In the genomic region with DNA sequence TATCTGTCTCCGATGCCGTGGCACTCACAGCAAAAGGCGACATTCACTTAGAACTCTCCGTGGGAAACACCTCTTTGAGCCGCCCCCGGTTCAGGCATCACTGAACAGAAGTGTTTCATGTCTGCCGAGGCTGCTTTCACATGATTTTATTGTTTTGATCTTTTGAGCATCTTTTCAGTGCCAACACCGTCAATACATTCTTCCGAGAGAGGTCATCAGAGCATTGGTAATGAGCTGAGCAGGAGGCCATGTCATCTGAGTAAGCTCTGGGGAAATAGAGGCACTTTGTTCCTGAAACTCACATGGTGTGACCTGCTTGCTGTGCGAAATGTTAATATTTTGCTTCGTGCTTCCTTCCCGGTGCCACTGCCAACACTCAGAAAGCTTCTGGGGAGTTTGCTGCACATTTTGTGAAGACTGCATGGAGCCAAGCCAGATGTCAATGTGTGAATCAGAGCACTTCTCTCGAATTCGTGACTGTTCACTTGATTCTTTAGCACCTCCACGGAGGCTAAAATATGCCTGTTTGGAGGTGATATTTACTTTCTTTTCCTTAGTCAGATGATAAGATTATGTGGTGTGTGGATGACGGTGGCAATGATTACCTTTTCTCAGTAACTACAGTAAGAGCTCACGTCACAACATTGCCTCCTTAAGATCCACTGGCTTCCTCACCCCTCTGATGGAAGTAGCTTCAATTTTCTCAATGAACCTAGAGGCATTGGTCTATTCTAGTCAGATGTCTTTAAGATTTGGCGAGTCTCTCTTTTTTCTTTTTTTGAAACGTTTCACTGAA, we compare ENCODE assay signal across 12 cellular contexts.
DNase-seq lines count a peak whose midpoint lies in the region; ATAC-seq, FAIRE-seq and TF ChIP-seq lines count a peak whose summit lies in the region.
"Had no signal": no experiment of that assay in that cellular context is flagged by ENCODE, and none has a peak within 500 bp of the region (broad histone marks: within the 10 kb centered on the region; RNA-seq: fewer than 3 reads in every experiment).

No MANE protein-coding gene starts in this region.

- H2AFZ ChIP-seq in HepG2 (ENCODE audit: low read length) = no peak overlapping the region

- no peaks in the 10 kb centered on the region for H4K20me1 ChIP-seq in HepG2 (ENCODE audit: insufficient read depth, low read length)

- no TSS peak for BruUV-seq in HepG2 (replicated peaks; lab: Mats Ljungman, UMichigan)

- no peak for TF ChIP-seq EP300 in HepG2 (IDR thresholded peaks at IDR 0.05; ENCODE audit: low read depth in 2 of 2, low read length in 2 of 2)
- TF ChIP-seq EP300 in HepG2 (CRISPR knock-in tag; IDR thresholded peaks at IDR 0.05; ENCODE audit: borderline replicate concordance) = no peak

- POLR2A ChIA-PET in HepG2 (lab: Yijun Ruan, JAX) = no interaction called here

- CTCF ChIA-PET in HepG2 (lab: Yijun Ruan, JAX; ENCODE audit: low intra/inter-chr PET ratio, low total read pairs) = no interaction called here

- TF ChIP-seq POLR2A in HepG2 (IDR thresholded peaks at IDR 0.05; ENCODE audit: insufficient read depth in 1 of 2, low read depth in 2 of 2, low read length in 2 of 2) (no peak), right lobe of liver (IDR thresholded peaks at IDR 0.05) (no peak)

- no peak overlapping the region for H3K9ac ChIP-seq in HepG2 (ENCODE audit: insufficient read depth, low read depth, low read length)

- intact Hi-C loops in HepG2 (cut with micrococcal nuclease; ENCODE audit: unreplicated experiment) = no loop called here
- intact Hi-C loops in right lobe of liver (cut with DNase I) = no loop called here

- H3K79me2 ChIP-seq in HepG2 (ENCODE audit: insufficient read depth, low read length) = no peaks in the 10 kb centered on the region

- H3K27me3 ChIP-seq in HepG2 (ENCODE audit: control insufficient read depth in 1 of 2, insufficient read depth in 2 of 2, low read length in 2 of 2) = no peaks in the 10 kb centered on the region
- no peaks in the 10 kb centered on the region for H3K27me3 ChIP-seq in right lobe of liver

- H3K4me3 ChIP-seq in HepG2 (replicated peaks in 1 of 3; ENCODE audit: insufficient read depth in 1 of 3, low read depth in 2 of 3, low read length in 3 of 3) = no peak overlapping the region
- H3K4me3 ChIP-seq in right lobe of liver = no peak overlapping the region
- peak overlapping the region; percentile 53 for H3K4me3 ChIP-seq in coronary artery

- peaks cover 21% of the 10 kb centered on the region; the same call in 1 of the 2 replicates for H3K9me3 ChIP-seq in HepG2 (ENCODE audit: low read length)
- H3K9me3 ChIP-seq in right lobe of liver = no peaks in the 10 kb centered on the region

- in situ Hi-C loops in HepG2 (cut with HindIII; ENCODE audit: extremely low pct_ligation_motif_present, low pct_unique_long_range_greater_than_20kb) = no loop called here

- H3K27ac ChIP-seq in HepG2 (ENCODE audit: extremely low read length, insufficient read depth, low read length) (no peak overlapping the region), right lobe of liver (no peak overlapping the region), coronary artery (no peak overlapping the region)

- no peaks in the 10 kb centered on the region for H3K4me1 ChIP-seq in HepG2 (ENCODE audit: insufficient read depth, low read length)
- H3K4me1 ChIP-seq in right lobe of liver = no peaks in the 10 kb centered on the region

- FAIRE-seq in HepG2 (lab: Jason Lieb, UNC) = no peak

- H3K36me3 ChIP-seq in HepG2 (replicated peaks in 1 of 2; ENCODE audit: control insufficient read depth in 1 of 2, insufficient read depth in 2 of 2, low read length in 2 of 2) = no peaks in the 10 kb centered on the region
- H3K36me3 ChIP-seq in right lobe of liver = no peaks in the 10 kb centered on the region

- DNase-seq in HepG2 (ENCODE audit: low spot score) = no peak
- DNase-seq in right lobe of liver = no peak
- DNase-seq in coronary artery (ENCODE audit: low spot score) = no peak
- peak; percentile 38 to 74 for DNase-seq in lung microvascular endothelial cell (ENCODE audit: low read depth in 2 of 2)
- DNase-seq in left lobe of liver (ENCODE audit: low spot score) = no peak
- DNase-seq in NCI-H1417 (lab: John Stamatoyannopoulos, UW) = no peak
- DNase-seq in NCI-H748 treated with DMSO at 0.1 percent for 48 hours (lab: John Stamatoyannopoulos, UW) = no peak
- no peak for DNase-seq in GOT3 (lab: John Stamatoyannopoulos, UW)
- DNase-seq: activated CD8-positive, alpha-beta memory T cell treated with anti-CD3 and anti-CD28 coated beads, Interleukin-2, amount 10 ng/mL, durations not matched to agents 7 days and 5 days; activated naive CD8-positive, alpha-beta T cell treated with anti-CD3 and anti-CD28 coated beads for 36 hours; EL; HFFc6 had no signal

- no peak overlapping the region for H3K4me2 ChIP-seq in HepG2 (ENCODE audit: low read depth, low read length)

- no peak for TF ChIP-seq RAD21 in HepG2 (CRISPR knock-in tag; IDR thresholded peaks at IDR 0.05)

- 31% methylated on average over 19 of the region's 19 CpGs for WGBS in HepG2 (ENCODE audit: low lambda C conversion rate)
- 65% methylated on average over 16 of the region's 19 CpGs for WGBS in right lobe of liver (ENCODE audit: insufficient coverage, low coverage, low lambda C conversion rate, missing lambda C conversion rate)

- no peak for TF ChIP-seq CTCF in HepG2 (CRISPR knock-in tag; IDR thresholded peaks at IDR 0.05)
- TF ChIP-seq CTCF in right lobe of liver (IDR thresholded peaks at IDR 0.05) = no peak
- TF ChIP-seq CTCF in coronary artery (IDR thresholded peaks at IDR 0.05) = no peak

- ATAC-seq in HepG2 = no peak
- no peak for ATAC-seq in right lobe of liver
- no peak for ATAC-seq in left lobe of liver
- ATAC-seq: activated CD8-positive, alpha-beta memory T cell treated with anti-CD3 and anti-CD28 coated beads, Interleukin-2, amount 10 ng/mL, durations not matched to agents 7 days and 5 days had no signal

TF ChIP-seq in HepG2, 621 proteins besides CTCF, POLR2A, EP300 and RAD21:
- TF ChIP-seq KDM1A (CRISPR knock-in tag; IDR thresholded peaks at IDR 0.05) = no peak
- TF ChIP-seq CREB1 (IDR thresholded peaks at IDR 0.05) = 0 out of 2 replicates have a peak, but pooled peaks have one; percentile 3
- TF ChIP-seq CREB1 (CRISPR knock-in tag; IDR thresholded peaks at IDR 0.05) = no peak

Comparison
In these comparisons a context has a peak if more than half of its experiments do, and no peak if none do; other contexts are left out.
1. DNase-seq: peak in lung microvascular endothelial cell (2 of 2); none in HepG2 (single experiment), right lobe of liver (0 of 3), coronary artery (single experiment), left lobe of liver (single experiment), NCI-H1417 (0 of 3), NCI-H748 treated with DMSO at 0.1 percent for 48 hours (single experiment) and GOT3 (single experiment).